Comparison of ENCODE assay signal across 1 cellular context in genomic region chr9:135951889-135952663, GRCh38.
TF ChIP-seq lines count a peak whose summit lies in the region.

No MANE protein-coding gene starts in this region.

TF ChIP-seq in K562, 482 proteins besides CTCF, POLR2A, EP300 and RAD21 (continued from another document and continues in another):
- TF ChIP-seq ZNF518B (CRISPR knock-in tag; IDR thresholded peaks at IDR 0.05) (no peak), XRCC5 (IDR thresholded peaks at IDR 0.05; ENCODE audit: low read depth, low read length) (0 out of 2 replicates have a peak, but pooled peaks have one; percentile 31), SIRT6 (IDR thresholded peaks at IDR 0.05; ENCODE audit: low read depth, low read length) (no peak), KDM5B (IDR thresholded peaks at IDR 0.05; ENCODE audit: insufficient replicate concordance, low read depth, low read length) (peak; percentile 25), NFIX (CRISPR knock-in tag; IDR thresholded peaks at IDR 0.05; ENCODE audit: low read depth) (no peak), RBM39 (optimal IDR thresholded peaks at IDR 0.05; ENCODE audit: low read depth, low read length) (peak; percentile 30), THRA (IDR thresholded peaks at IDR 0.05) (no peak), PHF21A (IDR thresholded peaks at IDR 0.05; ENCODE audit: borderline replicate concordance, low read depth) (no peak), RBM15 (IDR thresholded peaks at IDR 0.05; ENCODE audit: insufficient read depth, low read length) (no peak), DNMT1 (IDR thresholded peaks at IDR 0.05) (no peak), DMBX1 (CRISPR knock-in tag; IDR thresholded peaks at IDR 0.05; ENCODE audit: borderline replicate concordance) (peak; percentile 95), ZNF41 (CRISPR knock-in tag; conservative IDR thresholded peaks at IDR 0.05) (peak; percentile 70), KLF16 (IDR thresholded peaks at IDR 0.05) (peak; percentile 99), ZBTB40 (IDR thresholded peaks at IDR 0.05) (0 out of 2 replicates have a peak, but pooled peaks have one; percentile 14), ZBTB40 (CRISPR knock-in tag; IDR thresholded peaks at IDR 0.05) (no peak), IRF9 (tag; IDR thresholded peaks at IDR 0.05) (no peak), NFATC3 (IDR thresholded peaks at IDR 0.05) (no peak), ARHGAP35 (IDR thresholded peaks at IDR 0.05; ENCODE audit: partially characterized antibody) (peak; percentile 33), ATF3 (IDR thresholded peaks at IDR 0.05) (no peak), ATF3 (CRISPR knock-in tag; conservative IDR thresholded peaks at IDR 0.05) (peak; percentile 89; the same call in 1 of the 2 replicates), HDAC6 (IDR thresholded peaks at IDR 0.05; ENCODE audit: low read depth, low read length) (no peak), SMC3 (conservative IDR thresholded peaks at IDR 0.05; ENCODE audit: insufficient read depth, low read depth, low read length) (peak; percentile 25; the same call in 1 of the 2 replicates), GTF2A2 (tag; IDR thresholded peaks at IDR 0.05) (no peak), ZNF197 (CRISPR knock-in tag; IDR thresholded peaks at IDR 0.05; ENCODE audit: low read depth) (peak; percentile 77), THRB (CRISPR knock-in tag; conservative IDR thresholded peaks at IDR 0.05) (0 out of 2 replicates have a peak, but pooled peaks have one; percentile 53), U2AF1 (optimal IDR thresholded peaks at IDR 0.05; ENCODE audit: low read depth, low read length) (no peak), POLR3A (IDR thresholded peaks at IDR 0.05; ENCODE audit: borderline replicate concordance, extremely low read depth, insufficient read depth, insufficient read length) (no peak), TRIM25 (IDR thresholded peaks at IDR 0.05; ENCODE audit: borderline replicate concordance) (no peak), NFE2 (IDR thresholded peaks at IDR 0.05; ENCODE audit: low read depth) (peak; percentile 76; the same call in 1 of the 2 replicates), MCM3 (IDR thresholded peaks at IDR 0.05) (no peak), CHCHD3 (CRISPR knock-in tag; IDR thresholded peaks at IDR 0.05) (0 out of 2 replicates have a peak, but pooled peaks have one; percentile 22), SMARCA5 (IDR thresholded peaks at IDR 0.05) (no peak), ZNF589 (CRISPR knock-in tag; IDR thresholded peaks at IDR 0.05; ENCODE audit: low read depth) (peak; percentile 97), TAF15 (IDR thresholded peaks at IDR 0.05; ENCODE audit: low read depth, low read length) (no peak), HMGN3 (IDR thresholded peaks at IDR 0.05; ENCODE audit: borderline replicate concordance, extremely low read depth, insufficient read length, low read depth, low read length) (peak; percentile 100), GABPA (tag; conservative IDR thresholded peaks at IDR 0.05; ENCODE audit: low read depth) (peak; percentile 17; the same call in 1 of the 2 replicates), PHTF2 (CRISPR knock-in tag; IDR thresholded peaks at IDR 0.05) (no peak), SOX6 (IDR thresholded peaks at IDR 0.05) (peak; percentile 97), ZNF384 (IDR thresholded peaks at IDR 0.05; ENCODE audit: low read depth, low read length) (no peak), SRF (CRISPR knock-in tag; IDR thresholded peaks at IDR 0.05) (peak; percentile 8 to 82; a peak in 1 of 4 replicates), NR1H2 (CRISPR knock-in tag; IDR thresholded peaks at IDR 0.05) (no peak), LEF1 (IDR thresholded peaks at IDR 0.05) (peak; percentile 95), HBP1 (CRISPR knock-in tag; IDR thresholded peaks at IDR 0.05) (peak; percentile 34; the same call in 1 of the 2 replicates)
